ENCODE assay signal across 1 cellular context in genomic region chr15:90402806-90403205, GRCh38.
TF ChIP-seq lines count a peak whose summit lies in the region.

No MANE protein-coding gene starts in this region.

TF ChIP-seq in H1, 55 proteins besides CTCF, POLR2A, EP300 and RAD21:
- no peak for TF ChIP-seq BRCA1 (IDR thresholded peaks at IDR 0.05; ENCODE audit: low read depth, low read length)
- TF ChIP-seq TBP (IDR thresholded peaks at IDR 0.05; ENCODE audit: low read depth, low read length), result no peak
- TF ChIP-seq SUZ12 (IDR thresholded peaks at IDR 0.05; ENCODE audit: low read length), result no peak
- TF ChIP-seq CTBP2 (IDR thresholded peaks at IDR 0.05; ENCODE audit: borderline replicate concordance, insufficient read depth, insufficient read length, low read length), result no peak
- no peak for TF ChIP-seq ATF3 (IDR thresholded peaks at IDR 0.05; ENCODE audit: insufficient read depth, low read depth, low read length)
- no peak for TF ChIP-seq ASH2L (IDR thresholded peaks at IDR 0.05; ENCODE audit: low read length)
- no peak for TF ChIP-seq SP1 (IDR thresholded peaks at IDR 0.05; ENCODE audit: low read depth, low read length)
- TF ChIP-seq RXRA (IDR thresholded peaks at IDR 0.05; ENCODE audit: insufficient read depth, low read depth, low read length), result no peak
- no peak for TF ChIP-seq KDM5A (IDR thresholded peaks at IDR 0.05; ENCODE audit: low read length)
- TF ChIP-seq EZH2 (IDR thresholded peaks at IDR 0.05; ENCODE audit: low read depth, low read length, severe bottlenecking), result no peak
- no peak for TF ChIP-seq CREB1 (IDR thresholded peaks at IDR 0.05)
- TF ChIP-seq CEBPB (IDR thresholded peaks at IDR 0.05; ENCODE audit: low read depth, low read length), result no peak
- TF ChIP-seq CBX8 (IDR thresholded peaks at IDR 0.05; ENCODE audit: borderline replicate concordance, low read depth, low read length), result no peak
- no peak for TF ChIP-seq BCL11A (IDR thresholded peaks at IDR 0.05; ENCODE audit: low read depth in 2 of 2, low read length in 2 of 2)
